Comparison of ENCODE assay signal across 17 cellular contexts in the genomic region with DNA sequence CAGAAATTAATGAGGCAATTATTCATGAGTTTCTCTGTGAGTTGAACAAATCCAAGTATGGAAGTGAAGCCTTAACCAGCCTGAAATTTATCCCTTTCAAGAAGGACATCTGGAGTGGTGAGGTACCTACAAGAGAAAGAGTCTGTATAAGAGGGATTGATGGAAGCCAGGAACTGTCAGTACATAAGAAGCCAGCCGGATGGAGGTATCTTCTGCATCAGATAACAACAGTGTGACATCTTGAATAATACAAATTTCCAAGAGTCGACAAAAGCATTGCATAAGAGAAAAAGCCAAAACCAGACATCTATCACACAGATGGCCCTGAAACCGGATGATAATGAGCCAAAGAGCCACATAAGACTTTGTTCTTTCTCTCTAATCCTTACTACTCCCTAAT.
DNase-seq lines count a peak whose midpoint lies in the region; ATAC-seq and TF ChIP-seq lines count a peak whose summit lies in the region.
"Had no signal": no experiment of that assay in that cellular context is flagged by ENCODE, and none has a peak within 500 bp of the region (broad histone marks: within the 10 kb centered on the region; RNA-seq: fewer than 3 reads in every experiment).

No MANE protein-coding gene starts in this region.

- no peak overlapping the region for H3K9ac ChIP-seq in SK-N-MC (ENCODE audit: insufficient read length)
- H3K9ac ChIP-seq: BLaER1, GM23248 had no signal

- no peak overlapping the region for H3K27ac Mint-ChIP-seq in Caco-2 (ENCODE audit: unreplicated experiment)
- no peak overlapping the region for H3K27ac Mint-ChIP-seq in T-helper 17 cell
- H3K27ac Mint-ChIP-seq: CD14-positive monocyte; CD4-positive, alpha-beta memory T cell had no signal

- H3K36me3 ChIP-seq in SK-N-MC (ENCODE audit: insufficient read depth, low read length), result no peaks in the 10 kb centered on the region
- no peaks in the 10 kb centered on the region for H3K36me3 ChIP-seq in Caco-2 (ENCODE audit: control insufficient read depth, insufficient read depth, low read length)
- H3K36me3 ChIP-seq: BLaER1, HAP-1 had no signal

- DNase-seq in DMS53 (lab: John Stamatoyannopoulos, UW), result peak; percentile 24
- no peak for DNase-seq in DMS53 treated with DMSO at 0.1 percent for 48 hours (lab: John Stamatoyannopoulos, UW; ENCODE audit: unreplicated experiment)
- DNase-seq in NCI-H748 (lab: John Stamatoyannopoulos, UW; ENCODE audit: unreplicated experiment), result peak; percentile 61
- DNase-seq in SK-N-MC (ENCODE audit: low read depth, low spot score), result no peak
- no peak for DNase-seq in Caco-2
- DNase-seq in T-helper 17 cell, result no peak
- DNase-seq: 8988T; CD4-positive, alpha-beta memory T cell; DMS153; DND-41; EL; GM23248 had no signal

- peak overlapping the region; percentile 73 for H3K27ac ChIP-seq in SK-N-MC
- H3K27ac ChIP-seq: BLaER1, GM23248, HL-60 had no signal

- H3K36me3 Mint-ChIP-seq in Caco-2 (ENCODE audit: insufficient read depth, unreplicated experiment) (no peaks in the 10 kb centered on the region), T-helper 17 cell (ENCODE audit: low read depth) (no peaks in the 10 kb centered on the region)
- H3K36me3 Mint-ChIP-seq: CD14-positive monocyte; CD4-positive, alpha-beta memory T cell had no signal

- H3K4me1 Mint-ChIP-seq in Caco-2 (ENCODE audit: low read depth, unreplicated experiment) (no peaks in the 10 kb centered on the region), T-helper 17 cell (no peaks in the 10 kb centered on the region)
- H3K4me1 Mint-ChIP-seq: CD14-positive monocyte; CD4-positive, alpha-beta memory T cell had no signal

- intact Hi-C loops in Caco-2 (cut with micrococcal nuclease; ENCODE audit: unreplicated experiment), result no loop called here

- no TSS peak for BruUV-seq in Caco-2 (replicated peaks; lab: Mats Ljungman, UMichigan)

- TF ChIP-seq CTCF in Caco-2 (IDR thresholded peaks at IDR 0.05; ENCODE audit: insufficient read depth in 1 of 2, low read depth in 1 of 2, low read length in 1 of 2, severe bottlenecking in 1 of 2, unreplicated experiment in 1 of 2), result no peak

- POLR2A ChIA-PET in Caco-2 (lab: Charles Lee), result no interaction called here

- H3K27me3 ChIP-seq in Caco-2 (replicated peaks; ENCODE audit: control insufficient read depth, insufficient read depth, low read length), result no peaks in the 10 kb centered on the region
- H3K27me3 ChIP-seq: BLaER1 had no signal

- ATAC-seq in T-helper 17 cell, result no peak
- ATAC-seq in HG03457 (IDR thresholded peaks at IDR 0.05; ENCODE audit: unreplicated experiment), result no peak

- H3K9me3 ChIP-seq in SK-N-MC (ENCODE audit: low read depth, low read length) (no peaks in the 10 kb centered on the region), Caco-2 (0 out of 2 replicates have a peak, but pooled peaks cover 3% of the 10 kb centered on the region), T-helper 17 cell (ENCODE audit: control insufficient read depth, low read length, poor library complexity, severe bottlenecking) (no peaks in the 10 kb centered on the region)
- H3K9me3 ChIP-seq: HAP-1 had no signal

- H3K4me3 ChIP-seq in SK-N-MC (no peak overlapping the region), Caco-2 (ENCODE audit: low read depth, low read length) (no peak overlapping the region)
- H3K4me3 ChIP-seq: BLaER1, GM23248, HAP-1 had no signal

- peaks cover 5% of the 10 kb centered on the region for H3K27me3 Mint-ChIP-seq in Caco-2 (ENCODE audit: insufficient read depth, unreplicated experiment)
- H3K27me3 Mint-ChIP-seq in T-helper 17 cell, result no peaks in the 10 kb centered on the region
- H3K27me3 Mint-ChIP-seq: CD4-positive, alpha-beta memory T cell had no signal

- CTCF ChIA-PET in Caco-2 (lab: Charles Lee), result no interaction called here

- peaks cover 9% of the 10 kb centered on the region for H3K9me3 Mint-ChIP-seq in Caco-2 (ENCODE audit: unreplicated experiment)

- no peaks in the 10 kb centered on the region for H3K4me1 ChIP-seq in Caco-2
- H3K4me1 ChIP-seq: BLaER1, HAP-1 had no signal

- H3K4me3 Mint-ChIP-seq in Caco-2 (ENCODE audit: unreplicated experiment) (no peak overlapping the region), T-helper 17 cell (no peak overlapping the region)
- H3K4me3 Mint-ChIP-seq: CD14-positive monocyte; CD4-positive, alpha-beta memory T cell had no signal

Comparison
In these comparisons a context has a peak if more than half of its experiments do, and no peak if none do; other contexts are left out.
1. DNase-seq: peak in DMS53 (single experiment) and NCI-H748 (single experiment); none in DMS53 treated with DMSO at 0.1 percent for 48 hours (single experiment), SK-N-MC (single experiment), Caco-2 (0 of 2) and T-helper 17 cell (0 of 3).